11 cellular contexts compared by ENCODE assay signal in the genomic region with DNA sequence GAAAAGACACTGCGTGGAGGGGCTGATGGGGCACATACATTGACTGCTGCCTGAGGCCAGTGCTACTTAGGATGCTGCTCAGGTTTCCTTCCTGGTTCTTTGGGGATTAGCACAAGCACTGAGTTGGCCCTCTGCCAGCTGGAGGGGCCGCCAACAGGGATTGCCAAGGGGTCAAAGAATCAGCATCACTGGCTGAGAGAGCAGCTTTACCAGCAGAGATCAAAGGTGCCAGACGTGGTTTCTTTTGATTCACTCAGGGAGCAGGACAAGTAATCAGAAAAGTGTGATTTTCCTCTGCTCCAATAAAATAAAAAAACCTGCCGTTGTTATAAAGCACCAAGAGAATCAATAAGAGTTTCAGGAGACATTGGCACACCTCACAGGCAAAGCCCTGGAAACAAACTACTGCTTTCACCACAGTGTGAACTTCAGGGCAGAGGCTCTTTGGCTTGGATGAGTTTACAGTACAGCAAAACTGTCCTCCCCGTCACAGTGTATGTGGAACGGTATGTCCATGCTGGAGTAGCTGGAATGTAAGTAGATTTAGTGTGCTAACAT. TPM values are rescaled to one million over a fixed set of nuclear protein-coding genes. Genes with fewer than 3 reads are reported as not detected.
DNase-seq lines count a peak whose midpoint lies in the region; ATAC-seq and TF ChIP-seq lines count a peak whose summit lies in the region.
"Had no signal": no experiment of that assay in that cellular context is flagged by ENCODE, and none has a peak within 500 bp of the region (broad histone marks: within the 10 kb centered on the region; RNA-seq: fewer than 3 reads in every experiment).

No MANE protein-coding gene starts in this region.

- H3K27ac ChIP-seq in ACC112 (ENCODE audit: low read depth, low read length) (peak overlapping the region; percentile 68), upper lobe of left lung (no peak overlapping the region)
- H3K27ac ChIP-seq: coronary artery had no signal

- peaks cover 38% of the 10 kb centered on the region for H3K4me1 ChIP-seq in ACC112 (ENCODE audit: control insufficient read depth, insufficient read depth, low read length, unreplicated experiment)
- no peaks in the 10 kb centered on the region for H3K4me1 ChIP-seq in upper lobe of left lung

- TF ChIP-seq POLR2A in upper lobe of left lung (IDR thresholded peaks at IDR 0.05), result no peak

- H3K4me3 ChIP-seq in ACC112 (ENCODE audit: low read depth, low read length), result no peak overlapping the region
- no peak overlapping the region for H3K4me3 ChIP-seq in upper lobe of left lung
- H3K4me3 ChIP-seq: coronary artery had no signal

- DNase-seq in LHCN-M2 (ENCODE audit: low read depth) (peak; percentile 69), WTC11 (ENCODE audit: low spot score) (no peak), kidney tubule cell (ENCODE audit: low spot score) (peak; percentile 61), upper lobe of left lung (no peak), T1000 (lab: John Stamatoyannopoulos, UW) (no peak)
- no peak for DNase-seq in activated naive CD4-positive, alpha-beta T cell treated with anti-CD3 and anti-CD28 coated beads, Interleukin-2, amount 50 U/mL, for 72 hours (ENCODE audit: low spot score in 2 of 2)
- DNase-seq in stimulated activated naive CD4-positive, alpha-beta T cell (lab: John Stamatoyannopoulos, UW), result no peak
- DNase-seq: immature natural killer cell had no signal

- TF ChIP-seq EP300 in upper lobe of left lung (IDR thresholded peaks at IDR 0.05), result no peak

- no peaks in the 10 kb centered on the region for H3K27me3 Mint-ChIP-seq in WTC11 (ENCODE audit: low read depth)

- H3K27ac Mint-ChIP-seq in WTC11, result peak overlapping the region; percentile 61
- H3K27ac Mint-ChIP-seq in activated naive CD4-positive, alpha-beta T cell treated with anti-CD3 and anti-CD28 coated beads, Interleukin-2, amount 50 U/mL, for 72 hours, result no peak overlapping the region
- H3K27ac Mint-ChIP-seq: immature natural killer cell had no signal

- H3K79me2 ChIP-seq in ACC112 (ENCODE audit: control insufficient read depth, insufficient read depth, low read length, unreplicated experiment), result peaks cover 71% of the 10 kb centered on the region

- peak; percentile 41 for ATAC-seq in WTC11
- ATAC-seq in upper lobe of left lung (ENCODE audit: low FRiP score in 2 of 2), result no peak
- no peak for ATAC-seq in activated naive CD4-positive, alpha-beta T cell treated with anti-CD3 and anti-CD28 coated beads, Interleukin-2, amount 50 U/mL, for 72 hours
- ATAC-seq: HCT116 had no signal

- WGBS in upper lobe of left lung, 2 donors, result 63 to 70% methylated on average over 6 of the region's 6 CpGs

- no peaks in the 10 kb centered on the region for H3K9me3 ChIP-seq in upper lobe of left lung

- H3K9me3 Mint-ChIP-seq in WTC11, result peaks cover 14% of the 10 kb centered on the region
- H3K9me3 Mint-ChIP-seq in activated naive CD4-positive, alpha-beta T cell treated with anti-CD3 and anti-CD28 coated beads, Interleukin-2, amount 50 U/mL, for 72 hours, result peaks cover 0 to 9% of the 10 kb centered on the region in 2 donors

- H3K36me3 Mint-ChIP-seq in WTC11, result peaks cover 16% of the 10 kb centered on the region
- H3K36me3 Mint-ChIP-seq in activated naive CD4-positive, alpha-beta T cell treated with anti-CD3 and anti-CD28 coated beads, Interleukin-2, amount 50 U/mL, for 72 hours, result no peaks in the 10 kb centered on the region
- H3K36me3 Mint-ChIP-seq: immature natural killer cell had no signal

- H3K36me3 ChIP-seq in ACC112 (ENCODE audit: insufficient read depth, low read length) (peaks cover 11% of the 10 kb centered on the region), upper lobe of left lung (no peaks in the 10 kb centered on the region)

- H3K4me3 Mint-ChIP-seq in WTC11, result no peak overlapping the region
- H3K4me3 Mint-ChIP-seq: immature natural killer cell had no signal

- no peak for TF ChIP-seq CTCF in WTC11 (IDR thresholded peaks at IDR 0.05)
- TF ChIP-seq CTCF in upper lobe of left lung (IDR thresholded peaks at IDR 0.05), result no peak

- H2AFZ ChIP-seq in ACC112 (ENCODE audit: low read length, unreplicated experiment), result no peak overlapping the region

- CTCF ChIA-PET in WTC11 (lab: Charles Lee), result no interaction called here

- H3K27me3 ChIP-seq in ACC112 (ENCODE audit: insufficient read depth, low read length) (no peaks in the 10 kb centered on the region), upper lobe of left lung (no peaks in the 10 kb centered on the region)

- peaks cover 46% of the 10 kb centered on the region for H3K4me1 Mint-ChIP-seq in WTC11
- H3K4me1 Mint-ChIP-seq: immature natural killer cell had no signal

- POLR2A ChIA-PET in WTC11 (lab: Charles Lee), result no interaction called here

TF ChIP-seq in WTC11, 78 proteins besides CTCF, POLR2A, EP300 and RAD21 (continues in another document):
- TF ChIP-seq ZNF416 (CRISPR knock-in tag; IDR thresholded peaks at IDR 0.05), result no peak
- TF ChIP-seq MAX (CRISPR knock-in tag; IDR thresholded peaks at IDR 0.05), result no peak
- TF ChIP-seq, protein P1, sequence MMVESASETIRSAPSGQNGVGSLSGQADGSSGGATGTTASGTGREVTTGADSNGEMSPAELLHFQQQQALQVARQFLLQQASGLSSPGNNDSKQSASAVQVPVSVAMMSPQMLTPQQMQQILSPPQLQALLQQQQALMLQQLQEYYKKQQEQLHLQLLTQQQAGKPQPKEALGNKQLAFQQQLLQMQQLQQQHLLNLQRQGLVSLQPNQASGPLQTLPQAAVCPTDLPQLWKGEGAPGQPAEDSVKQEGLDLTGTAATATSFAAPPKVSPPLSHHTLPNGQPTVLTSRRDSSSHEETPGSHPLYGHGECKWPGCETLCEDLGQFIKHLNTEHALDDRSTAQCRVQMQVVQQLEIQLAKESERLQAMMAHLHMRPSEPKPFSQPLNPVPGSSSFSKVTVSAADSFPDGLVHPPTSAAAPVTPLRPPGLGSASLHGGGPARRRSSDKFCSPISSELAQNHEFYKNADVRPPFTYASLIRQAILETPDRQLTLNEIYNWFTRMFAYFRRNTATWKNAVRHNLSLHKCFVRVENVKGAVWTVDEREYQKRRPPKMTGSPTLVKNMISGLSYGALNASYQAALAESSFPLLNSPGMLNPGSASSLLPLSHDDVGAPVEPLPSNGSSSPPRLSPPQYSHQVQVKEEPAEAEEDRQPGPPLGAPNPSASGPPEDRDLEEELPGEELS (CRISPR knock-in tag; IDR thresholded peaks at IDR 0.05), result no peak
- TF ChIP-seq EMX1 (CRISPR knock-in tag; IDR thresholded peaks at IDR 0.05), result no peak
- TF ChIP-seq ZBTB21 (CRISPR knock-in tag; IDR thresholded peaks at IDR 0.05; ENCODE audit: borderline replicate concordance), result no peak
- TF ChIP-seq, protein P2, sequence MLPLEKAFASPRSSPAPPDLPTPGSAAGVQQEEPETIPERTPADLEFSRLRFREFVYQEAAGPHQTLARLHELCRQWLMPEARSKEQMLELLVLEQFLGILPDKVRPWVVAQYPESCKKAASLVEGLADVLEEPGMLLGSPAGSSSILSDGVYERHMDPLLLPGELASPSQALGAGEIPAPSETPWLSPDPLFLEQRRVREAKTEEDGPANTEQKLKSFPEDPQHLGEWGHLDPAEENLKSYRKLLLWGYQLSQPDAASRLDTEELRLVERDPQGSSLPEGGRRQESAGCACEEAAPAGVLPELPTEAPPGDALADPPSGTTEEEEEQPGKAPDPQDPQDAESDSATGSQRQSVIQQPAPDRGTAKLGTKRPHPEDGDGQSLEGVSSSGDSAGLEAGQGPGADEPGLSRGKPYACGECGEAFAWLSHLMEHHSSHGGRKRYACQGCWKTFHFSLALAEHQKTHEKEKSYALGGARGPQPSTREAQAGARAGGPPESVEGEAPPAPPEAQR (CRISPR knock-in tag; IDR thresholded peaks at IDR 0.05), result no peak
- TF ChIP-seq ZNF396 (CRISPR knock-in tag; IDR thresholded peaks at IDR 0.05; ENCODE audit: borderline replicate concordance), result no peak
- TF ChIP-seq E2F1 (CRISPR knock-in tag; IDR thresholded peaks at IDR 0.05), result no peak
- no peak for TF ChIP-seq HMGXB4 (CRISPR knock-in tag; IDR thresholded peaks at IDR 0.05)
- TF ChIP-seq MXD4 (CRISPR knock-in tag; IDR thresholded peaks at IDR 0.05; ENCODE audit: borderline replicate concordance), result no peak
- no peak for TF ChIP-seq GRHL2 (CRISPR knock-in tag; IDR thresholded peaks at IDR 0.05; ENCODE audit: insufficient replicate concordance, severe bottlenecking)
- TF ChIP-seq ZNF671 (CRISPR knock-in tag; IDR thresholded peaks at IDR 0.05), result no peak

RNA-seq across cellular contexts. Expression of gene FSIP1, which starts 45.8 kb away (rescaled TPM):
- total RNA-seq in LHCN-M2 (2014; rRNA removed) (0.38 and 1.1 TPM in 2 replicates), WTC11 (2021) (0.55 to 0.61 TPM (median 0.60 TPM) in 3 replicates), upper lobe of left lung (1 to 10 TPM in 1 of 6 donors, under 1 TPM in 3, not detected in 2; 0.26 to 3.2 (median 0.79) TPM)
- polyA plus RNA-seq in LHCN-M2 (2012), result 1.5 TPM
- total RNA-seq in activated naive CD4-positive, alpha-beta T cell treated with anti-CD3 and anti-CD28 coated beads, Interleukin-2, amount 50 U/mL, for 72 hours, result 1 to 10 TPM in 1 of 2 donors, under 1 TPM in 1; 0.18 to 1.1 TPM

Comparison
In these comparisons a context has a peak if more than half of its experiments do, and no peak if none do; other contexts are left out.
1. DNase-seq: peak in LHCN-M2 (single experiment) and kidney tubule cell (single experiment); none in WTC11 (single experiment), upper lobe of left lung (0 of 2), T1000 (single experiment), activated naive CD4-positive, alpha-beta T cell treated with anti-CD3 and anti-CD28 coated beads, Interleukin-2, amount 50 U/mL, for 72 hours (0 of 2) and stimulated activated naive CD4-positive, alpha-beta T cell (0 of 6).